In the genomic region with DNA sequence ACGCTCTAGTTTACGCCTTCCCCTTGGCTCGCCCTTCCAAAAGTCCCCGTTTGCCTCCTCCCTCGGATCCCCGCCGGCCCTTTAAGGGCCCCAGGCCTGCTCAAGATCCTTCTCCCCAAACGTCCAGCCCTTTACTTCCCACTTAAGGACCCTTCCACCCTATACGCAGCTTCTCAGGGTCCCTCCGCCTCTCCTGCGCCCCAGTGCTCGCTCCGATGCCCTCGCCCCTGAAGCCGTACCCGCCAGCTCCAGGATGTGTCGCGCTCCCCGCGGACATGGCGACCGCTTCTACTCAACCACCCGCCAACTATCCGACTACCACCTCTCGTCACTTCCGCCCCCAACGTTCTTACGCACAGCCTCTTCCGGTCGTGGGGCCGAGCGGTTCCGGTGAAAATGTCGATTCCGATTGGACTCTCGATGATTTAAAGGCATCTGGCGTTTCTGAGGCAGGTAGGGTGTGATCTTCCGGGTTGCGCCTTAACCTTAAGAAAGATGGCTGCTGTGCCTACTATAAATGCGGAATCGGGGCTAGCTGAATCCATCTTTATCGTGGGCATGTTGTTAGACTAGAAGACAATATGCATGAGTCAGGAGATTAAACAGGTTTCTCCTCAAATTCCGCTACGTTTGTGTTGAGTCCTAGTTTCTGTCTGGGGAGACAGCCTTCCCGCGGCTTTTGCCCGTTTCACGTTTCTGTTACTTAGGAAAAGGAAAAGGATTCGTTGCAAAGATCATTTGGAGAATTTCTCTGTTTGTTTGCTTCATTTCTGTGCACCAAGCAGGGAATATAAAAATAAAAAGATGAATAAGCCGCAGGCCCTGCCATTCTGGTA, we compare ENCODE assay signal across 8 cellular contexts. TPM values are rescaled to one million over a fixed set of nuclear protein-coding genes. Genes with fewer than 3 reads are reported as not detected.
A peak's percentile ranks its signal among the peaks of the same experiment; 100 is the strongest.
DNase-seq lines count a peak whose midpoint lies in the region; ATAC-seq, FAIRE-seq and TF ChIP-seq lines count a peak whose summit lies in the region.

Gene KHDC4, minus strand, starts transcription at position 317 of the 836 bp plus-strand sequence. Its CDS starts 40 bp downstream, at position 277.

- H3K27ac ChIP-seq in AG04450 (ENCODE audit: low read depth, low read length) (peak within 1 kb of the TSS; percentile 81), VCaP (peak within 1 kb of the TSS; percentile 96)

- CTCF ChIA-PET in AG04450 (lab: Charles Lee) = interaction anchor here (0.6 to 2.5 kb wide), 3 partner anchors 55 to 132 kb away, joined by 3 to 12 read pairs (median 5); no protein-coding TSS in a partner anchor

- H3K27me3 ChIP-seq in AG04450 (ENCODE audit: control insufficient read depth, insufficient read depth, low read length) (no peaks in the 10 kb centered on the region), bronchial epithelial cell (ENCODE audit: control insufficient read depth, insufficient read depth, low read length) (no peaks in the 10 kb centered on the region)

- no peaks in the 10 kb centered on the region; the same call in 1 of the 2 replicates for H3K9me3 ChIP-seq in AG04450 (ENCODE audit: control insufficient read depth, insufficient read depth, low read length)

- DNase-seq in AG04450 (ENCODE audit: low read depth, low spot score) (peak; percentile 96), NCI-H2196 treated with DMSO at 0.1 percent for 48 hours (lab: John Stamatoyannopoulos, UW; ENCODE audit: unreplicated experiment) (peak; percentile 97), bronchial epithelial cell (ENCODE audit: low read depth) (peak; percentile 100), iPS-NIHi7 (ENCODE audit: extremely low spot score) (peak; percentile 96), smooth muscle cell of the brain vasculature (ENCODE audit: low read depth, low spot score) (peak; percentile 94)

- peak; percentile 12; the same call in 1 of the 2 replicates for TF ChIP-seq CTCF in AG04450 (IDR thresholded peaks at IDR 0.05; ENCODE audit: low read depth, low read length)
- TF ChIP-seq CTCF in VCaP (conservative IDR thresholded peaks at IDR 0.05) = no peak
- TF ChIP-seq CTCF in bronchial epithelial cell (IDR thresholded peaks at IDR 0.05; ENCODE audit: insufficient read depth, low read length, severe bottlenecking) = peak; percentile 7

- peak; percentile 93 for FAIRE-seq in bronchial epithelial cell (lab: Jason Lieb, UNC)

- H3K4me3 ChIP-seq in AG04450 (ENCODE audit: low read depth, low read length) (peak within 1 kb of the TSS; percentile 97), bronchial epithelial cell (ENCODE audit: low read depth, low read length) (peak within 1 kb of the TSS; percentile 82)

- POLR2A ChIA-PET in AG04450 (lab: Yijun Ruan, JAX) = interaction anchor here (0.6 to 1.7 kb wide), 8 partner anchors 9 to 147 kb away, joined by 3 to 8 read pairs (median 3); no protein-coding TSS in a partner anchor

- peaks cover 3% of the 10 kb centered on the region for H3K36me3 ChIP-seq in bronchial epithelial cell (ENCODE audit: control insufficient read depth, insufficient read depth, low read length)

- ATAC-seq in GM18870 (IDR thresholded peaks at IDR 0.05; ENCODE audit: unreplicated experiment) (peak; percentile 86), HG03135 (IDR thresholded peaks at IDR 0.05; ENCODE audit: unreplicated experiment) (peak; percentile 96)

RNA-seq across cellular contexts. Expression of gene KHDC4, which starts in this region (rescaled TPM):
- polyA plus RNA-seq in AG04450 (2011; rRNA removed) = 34.9 and 39.0 TPM in 2 replicates
- 47.4 and 53.0 TPM in 2 replicates for polyA minus RNA-seq in AG04450 (2011; rRNA and poly(A)+ RNA removed)
- total RNA-seq in bronchial epithelial cell = 20.3 and 30.3 TPM in 2 replicates

Comparison
In these comparisons a context has a peak if more than half of its experiments do, and no peak if none do; other contexts are left out.
1. Peak in every context shown above with its lines: DNase-seq, ATAC-seq, H3K4me3 ChIP-seq and H3K27ac ChIP-seq.